29 cellular contexts compared by ENCODE assay signal in genomic region chr6:116648161-116648560, GRCh38. TPM values are rescaled to one million over a fixed set of nuclear protein-coding genes. Genes with fewer than 3 reads are reported as not detected.
A peak's percentile ranks its signal among the peaks of the same experiment; 100 is the strongest.
DNase-seq lines count a peak whose midpoint lies in the region; FAIRE-seq and TF ChIP-seq lines count a peak whose summit lies in the region.
"Had no signal": no experiment of that assay in that cellular context is flagged by ENCODE, and none has a peak within 500 bp of the region (broad histone marks: within the 10 kb centered on the region; RNA-seq: fewer than 3 reads in every experiment).

No MANE protein-coding gene starts in this region.

- H3K79me2 ChIP-seq in neural progenitor cell (ENCODE audit: low read depth), result peaks cover 4% of the 10 kb centered on the region

- H4K20me1 ChIP-seq in neural progenitor cell (ENCODE audit: low read depth), result no peaks in the 10 kb centered on the region

- H3F3A ChIP-seq in neural progenitor cell (ENCODE audit: low read depth), result no peaks in the 10 kb centered on the region

- no peaks in the 10 kb centered on the region for H3K9me3 ChIP-seq in neural progenitor cell (ENCODE audit: low read depth)
- H3K9me3 ChIP-seq: Caco-2, Peyer's patch, thoracic aorta had no signal

- H3K4me2 ChIP-seq in neural progenitor cell, result no peak overlapping the region

- H2AFZ ChIP-seq in neural progenitor cell (replicated peaks), result no peak overlapping the region

- H3K27me3 ChIP-seq in neural progenitor cell, result no peaks in the 10 kb centered on the region
- H3K27me3 ChIP-seq: dorsolateral prefrontal cortex, heart right ventricle, Peyer's patch had no signal

- H3K36me3 Mint-ChIP-seq in osteocyte (ENCODE audit: unreplicated experiment), result peaks cover 20% of the 10 kb centered on the region
- H3K36me3 Mint-ChIP-seq in neural progenitor cell, result peaks cover 4% of the 10 kb centered on the region

- H3K27ac Mint-ChIP-seq in osteocyte (ENCODE audit: unreplicated experiment) (peak overlapping the region; percentile 36), neural progenitor cell (no peak overlapping the region)
- H3K27ac Mint-ChIP-seq: memory B cell, progenitor cell of endocrine pancreas, WTC11 had no signal

- DNase-seq in LHCN-M2 (ENCODE audit: low read depth) (peak; percentile 53), brain pericyte (ENCODE audit: low read depth, low spot score) (peak; percentile 10), fibroblast of the aortic adventitia (ENCODE audit: low read depth) (peak; percentile 55), osteocyte (ENCODE audit: extremely low spot score, unreplicated experiment) (no peak), D721Med (ENCODE audit: insufficient read length, low spot score) (no peak), neural progenitor cell (ENCODE audit: low spot score) (no peak), NCI-H1417 treated with DMSO at 0.1 percent for 48 hours (lab: John Stamatoyannopoulos, UW) (no peak), NCI-H1092 (lab: John Stamatoyannopoulos, UW) (no peak)
- DNase-seq: activated CD4-positive, alpha-beta T cell treated with anti-CD3 and anti-CD28 coated beads, Interleukin-2, amount 50 U/mL, for 1 hour; activated gamma-delta T cell treated with Interleukin-2 at 50 U/mL for 16 hours; activated T-cell treated with anti-CD3 and anti-CD28 coated beads, Interleukin-2, amount 50 U/mL, for 4 hours; C1 segment of cervical spinal cord; Caco-2; central memory CD4-positive, alpha-beta T cell; DND-41; dorsolateral prefrontal cortex; heart right ventricle; kidney glomerular epithelial cell; NCI-H2029 treated with DMSO at 0.1 percent for 48 hours; NCI-H526; Peyer's patch; SHP77 treated with DMSO at 0.1 percent for 48 hours; stimulated activated naive CD8-positive, alpha-beta T cell treated with anti-CD3 and anti-CD28 coated beads, Interleukin-15, Interleukin-2, amounts not matched to agents 100 U/mL and 50 U/mL, for 24 hours had no signal

- H3K4me3 ChIP-seq in fibroblast of the aortic adventitia (ENCODE audit: low read depth, low read length) (no peak overlapping the region), neural progenitor cell (no peak overlapping the region)
- H3K4me3 ChIP-seq: dorsolateral prefrontal cortex, heart right ventricle, Peyer's patch, thoracic aorta had no signal

- TF ChIP-seq CTCF in fibroblast of the aortic adventitia (IDR thresholded peaks at IDR 0.05; ENCODE audit: insufficient read depth, low read length) (no peak), osteocyte (IDR thresholded peaks at IDR 0.05) (no peak), D721Med (IDR thresholded peaks at IDR 0.05; ENCODE audit: insufficient read depth, missing control alignments) (no peak), neural progenitor cell (IDR thresholded peaks at IDR 0.05) (no peak)

- H3K4me3 Mint-ChIP-seq in osteocyte (ENCODE audit: unreplicated experiment) (peak overlapping the region; percentile 24), neural progenitor cell (no peak overlapping the region)
- H3K4me3 Mint-ChIP-seq: activated T-cell treated with anti-CD3 and anti-CD28 coated beads, Interleukin-2, amount 50 U/mL, for 4 hours; memory B cell; WTC11 had no signal

- FAIRE-seq in D721Med (lab: Jason Lieb, UNC), result no peak
- FAIRE-seq: urothelium cell line had no signal

- peaks cover 6% of the 10 kb centered on the region for H3K36me3 ChIP-seq in neural progenitor cell

- no peaks in the 10 kb centered on the region for H3K4me1 ChIP-seq in neural progenitor cell
- H3K4me1 ChIP-seq: Caco-2, Peyer's patch had no signal

- H3K27ac ChIP-seq in neural progenitor cell, result no peak overlapping the region
- H3K27ac ChIP-seq: dorsolateral prefrontal cortex, Peyer's patch, thoracic aorta had no signal

- H3K9me3 Mint-ChIP-seq in osteocyte (ENCODE audit: unreplicated experiment) (no peaks in the 10 kb centered on the region), neural progenitor cell (no peaks in the 10 kb centered on the region)
- H3K9me3 Mint-ChIP-seq: activated T-cell treated with anti-CD3 and anti-CD28 coated beads, Interleukin-2, amount 50 U/mL, for 4 hours; memory B cell; WTC11 had no signal

- no peaks in the 10 kb centered on the region for H3K27me3 Mint-ChIP-seq in osteocyte (ENCODE audit: unreplicated experiment)
- no peaks in the 10 kb centered on the region for H3K27me3 Mint-ChIP-seq in neural progenitor cell (ENCODE audit: insufficient read depth, low read depth)
- H3K27me3 Mint-ChIP-seq: memory B cell, progenitor cell of endocrine pancreas had no signal

- H3K9ac ChIP-seq in neural progenitor cell, result no peak overlapping the region

- H3K4me1 Mint-ChIP-seq in osteocyte (ENCODE audit: unreplicated experiment) (peaks cover 18% of the 10 kb centered on the region), neural progenitor cell (no peaks in the 10 kb centered on the region)
- H3K4me1 Mint-ChIP-seq: WTC11 had no signal

RNA-seq across cellular contexts. Expression of gene ZUP1, which starts 20.4 kb away (rescaled TPM):
- total RNA-seq in LHCN-M2 (2014; rRNA removed), result 18.0 and 18.5 TPM in 2 replicates
- 4.1 TPM for polyA plus RNA-seq in LHCN-M2 (2012)
- total RNA-seq in fibroblast of the aortic adventitia (ENCODE audit: low replicate concordance), result 6.5 and 10.2 TPM in 2 replicates
- total RNA-seq in osteocyte, result 9.4 and 10.0 TPM in 2 replicates
- 25.3 and 42.1 TPM in 2 replicates for total RNA-seq in neural progenitor cell (ENCODE audit: low replicate concordance)

RNA-seq across cellular contexts. Expression of gene RSPH4A, which starts 31.9 kb away (rescaled TPM):
- total RNA-seq in LHCN-M2 (2014; rRNA removed) (0.26 and 0.57 TPM in 2 replicates), fibroblast of the aortic adventitia (ENCODE audit: low replicate concordance) (0.54 and 0.82 TPM in 2 replicates), osteocyte (0.24 and 0.38 TPM in 2 replicates), neural progenitor cell (ENCODE audit: low replicate concordance) (0.59 and 0.69 TPM in 2 replicates)
- polyA plus RNA-seq in LHCN-M2 (2012), result 0.17 TPM
- total RNA-seq: MCF 10A had no signal

RNA-seq across cellular contexts. Expression of gene KPNA5, which starts 32.9 kb away (rescaled TPM):
- total RNA-seq in LHCN-M2 (2014; rRNA removed) (6.8 and 8.3 TPM in 2 replicates), fibroblast of the aortic adventitia (ENCODE audit: low replicate concordance) (8.3 and 13.2 TPM in 2 replicates), osteocyte (9.6 and 10.4 TPM in 2 replicates), neural progenitor cell (ENCODE audit: low replicate concordance) (26.0 and 39.9 TPM in 2 replicates)
- 2.1 TPM for polyA plus RNA-seq in LHCN-M2 (2012)

Comparison
In these comparisons a context has a peak if more than half of its experiments do, and no peak if none do; other contexts are left out.
1. DNase-seq: peak in LHCN-M2 (single experiment), brain pericyte (single experiment) and fibroblast of the aortic adventitia (single experiment); none in osteocyte (single experiment), D721Med (single experiment), neural progenitor cell (single experiment), NCI-H1417 treated with DMSO at 0.1 percent for 48 hours (single experiment) and NCI-H1092 (single experiment).